ENCODE assay signal across 8 cellular contexts in genomic region chr11:46669606-46670243, GRCh38. TPM values are rescaled to one million over a fixed set of nuclear protein-coding genes. Genes with fewer than 3 reads are reported as not detected.
DNase-seq lines count a peak whose midpoint lies in the region; ATAC-seq lines count a peak whose summit lies in the region.
"Had no signal": no experiment of that assay in that cellular context is flagged by ENCODE, and none has a peak within 500 bp of the region (broad histone marks: within the 10 kb centered on the region; RNA-seq: fewer than 3 reads in every experiment).

No MANE protein-coding gene starts in this region.

- H3K9me3 Mint-ChIP-seq in activated CD4-positive, alpha-beta T cell treated with anti-CD3 and anti-CD28 coated beads for 36 hours (ENCODE audit: low read depth) = no peaks in the 10 kb centered on the region
- no peaks in the 10 kb centered on the region for H3K9me3 Mint-ChIP-seq in activated naive CD4-positive, alpha-beta T cell treated with anti-CD3 and anti-CD28 coated beads, Interleukin-2, amount 50 U/mL, for 72 hours

- peak overlapping the region; percentile 47 for H3K27ac Mint-ChIP-seq in activated CD4-positive, alpha-beta T cell treated with anti-CD3 and anti-CD28 coated beads for 36 hours
- peak overlapping the region; percentile 59 to 63 for H3K27ac Mint-ChIP-seq in activated naive CD4-positive, alpha-beta T cell treated with anti-CD3 and anti-CD28 coated beads, Interleukin-2, amount 50 U/mL, for 72 hours

- H3K9me3 ChIP-seq in MG63 = no peaks in the 10 kb centered on the region
- H3K9me3 ChIP-seq: tibial artery had no signal

- no peak for ATAC-seq in activated CD4-positive, alpha-beta T cell treated with anti-CD3 and anti-CD28 coated beads for 36 hours
- no peak for ATAC-seq in activated naive CD4-positive, alpha-beta T cell treated with anti-CD3 and anti-CD28 coated beads, Interleukin-2, amount 50 U/mL, for 72 hours
- ATAC-seq in sciatic nerve (no peak), HG03442 (IDR thresholded peaks at IDR 0.05; ENCODE audit: unreplicated experiment) (no peak)

- H3K4me3 Mint-ChIP-seq in activated CD4-positive, alpha-beta T cell treated with anti-CD3 and anti-CD28 coated beads for 36 hours = no peak overlapping the region

- no peak overlapping the region for H3K4me3 ChIP-seq in MG63
- H3K4me3 ChIP-seq: tibial artery had no signal

- intact Hi-C loops in activated CD4-positive, alpha-beta T cell treated with anti-CD3 and anti-CD28 coated beads for 36 hours (cut with DNase I, micrococcal nuclease) = no loop called here
- intact Hi-C loops in sciatic nerve (cut with DNase I) = no loop called here

- peaks cover 48% of the 10 kb centered on the region for H3K4me1 Mint-ChIP-seq in activated CD4-positive, alpha-beta T cell treated with anti-CD3 and anti-CD28 coated beads for 36 hours

- no peaks in the 10 kb centered on the region for H3K27me3 Mint-ChIP-seq in activated CD4-positive, alpha-beta T cell treated with anti-CD3 and anti-CD28 coated beads for 36 hours

- H3K36me3 ChIP-seq in MG63 = peaks cover 40% of the 10 kb centered on the region

- H3K36me3 Mint-ChIP-seq in activated CD4-positive, alpha-beta T cell treated with anti-CD3 and anti-CD28 coated beads for 36 hours (ENCODE audit: low read depth) = peaks cover 32% of the 10 kb centered on the region
- H3K36me3 Mint-ChIP-seq in activated naive CD4-positive, alpha-beta T cell treated with anti-CD3 and anti-CD28 coated beads, Interleukin-2, amount 50 U/mL, for 72 hours = peaks cover 0 to 9% of the 10 kb centered on the region in 2 donors

- no peaks in the 10 kb centered on the region for H3K27me3 ChIP-seq in MG63
- H3K27me3 ChIP-seq: tibial artery had no signal

- peak; percentile 26 for DNase-seq in activated CD4-positive, alpha-beta T cell treated with anti-CD3 and anti-CD28 coated beads for 36 hours
- no peak for DNase-seq in activated CD4-positive, alpha-beta T cell treated with anti-CD3 and anti-CD28 coated beads, Interleukin-2, amount 50 U/mL, for 1 hour
- no peak for DNase-seq in activated naive CD4-positive, alpha-beta T cell treated with anti-CD3 and anti-CD28 coated beads, Interleukin-2, amount 50 U/mL, for 72 hours (ENCODE audit: low spot score in 2 of 2)
- DNase-seq in sciatic nerve (ENCODE audit: low spot score) (peak; percentile 32), MG63 (no peak)

- CTCF ChIA-PET in activated CD4-positive, alpha-beta T cell treated with anti-CD3 and anti-CD28 coated beads for 36 hours (lab: Charles Lee) = interaction anchor here (1.0 to 2.0 kb wide), 3 partner anchors 31 to 142 kb away, joined by 3 to 6 read pairs (median 4); partner anchors contain the start of genes ARHGAP1 and ZNF408

- POLR2A ChIA-PET in activated CD4-positive, alpha-beta T cell treated with anti-CD3 and anti-CD28 coated beads for 36 hours (lab: Charles Lee) = no interaction called here

RNA-seq across cellular contexts. Expression of gene ARHGAP1, which starts 30.7 kb away (rescaled TPM):
- 10 to 100 TPM; 40.2 to 50.0 TPM for total RNA-seq in activated CD4-positive, alpha-beta T cell treated with anti-CD3 and anti-CD28 coated beads for 36 hours
- total RNA-seq in activated naive CD4-positive, alpha-beta T cell treated with anti-CD3 and anti-CD28 coated beads, Interleukin-2, amount 50 U/mL, for 72 hours = 10 to 100 TPM; 39.9 to 46.8 TPM
- total RNA-seq in sciatic nerve = 78.6 TPM
- total RNA-seq in MG63 (2014; rRNA removed; shearing (Covaris generic); ENCODE audit: low replicate concordance) = 2.6 and 6.3 TPM in 2 replicates

RNA-seq across cellular contexts. Expression of gene ZNF408, which starts 31.1 kb away (rescaled TPM):
- total RNA-seq in activated CD4-positive, alpha-beta T cell treated with anti-CD3 and anti-CD28 coated beads for 36 hours = 1 to 10 TPM; 8.8 to 9.0 TPM
- 10 to 100 TPM; 13.6 to 16.9 TPM for total RNA-seq in activated naive CD4-positive, alpha-beta T cell treated with anti-CD3 and anti-CD28 coated beads, Interleukin-2, amount 50 U/mL, for 72 hours
- 6.5 TPM for total RNA-seq in sciatic nerve
- 8.0 and 16.1 TPM in 2 replicates for total RNA-seq in MG63 (2014; rRNA removed; shearing (Covaris generic); ENCODE audit: low replicate concordance)

RNA-seq across cellular contexts. Expression of gene F2, which starts 49.3 kb away (rescaled TPM):
- total RNA-seq in activated CD4-positive, alpha-beta T cell treated with anti-CD3 and anti-CD28 coated beads for 36 hours = not detected
- not detected for total RNA-seq in activated naive CD4-positive, alpha-beta T cell treated with anti-CD3 and anti-CD28 coated beads, Interleukin-2, amount 50 U/mL, for 72 hours
- total RNA-seq in sciatic nerve = not detected
- total RNA-seq in MG63 (2014; rRNA removed; shearing (Covaris generic); ENCODE audit: low replicate concordance) = 0.46 TPM in 1 of 2 replicates, not detected in the other
- total RNA-seq: Daoy had no signal

RNA-seq across cellular contexts. Expression of gene ATG13, which starts 52.4 kb away (rescaled TPM):
- 10 to 100 TPM; 39.4 to 56.4 TPM for total RNA-seq in activated CD4-positive, alpha-beta T cell treated with anti-CD3 and anti-CD28 coated beads for 36 hours
- total RNA-seq in activated naive CD4-positive, alpha-beta T cell treated with anti-CD3 and anti-CD28 coated beads, Interleukin-2, amount 50 U/mL, for 72 hours = 10 to 100 TPM; 54.0 to 99.9 TPM
- total RNA-seq in sciatic nerve = 55.1 TPM
- 41.2 and 48.0 TPM in 2 replicates for total RNA-seq in MG63 (2014; rRNA removed; shearing (Covaris generic); ENCODE audit: low replicate concordance)

RNA-seq across cellular contexts. Expression of gene HARBI1, which starts 52.7 kb away (rescaled TPM):
- 1 to 10 TPM; 2.3 to 2.7 TPM for total RNA-seq in activated CD4-positive, alpha-beta T cell treated with anti-CD3 and anti-CD28 coated beads for 36 hours
- 1 to 10 TPM; 2.0 to 3.6 TPM for total RNA-seq in activated naive CD4-positive, alpha-beta T cell treated with anti-CD3 and anti-CD28 coated beads, Interleukin-2, amount 50 U/mL, for 72 hours
- 4.3 TPM for total RNA-seq in sciatic nerve
- total RNA-seq in MG63 (2014; rRNA removed; shearing (Covaris generic); ENCODE audit: low replicate concordance) = 4.0 and 4.5 TPM in 2 replicates

Comparison
In these comparisons a context has a peak if more than half of its experiments do, and no peak if none do; other contexts are left out.
1. DNase-seq: peak in activated CD4-positive, alpha-beta T cell treated with anti-CD3 and anti-CD28 coated beads for 36 hours (single experiment) and sciatic nerve (single experiment); none in activated CD4-positive, alpha-beta T cell treated with anti-CD3 and anti-CD28 coated beads, Interleukin-2, amount 50 U/mL, for 1 hour (single experiment), activated naive CD4-positive, alpha-beta T cell treated with anti-CD3 and anti-CD28 coated beads, Interleukin-2, amount 50 U/mL, for 72 hours (0 of 2) and MG63 (single experiment).